ENCODE assay signal across 22 cellular contexts in genomic region chr7:87648316-87648715, GRCh38. TPM values are rescaled to one million over a fixed set of nuclear protein-coding genes. Genes with fewer than 3 reads are reported as not detected.
"Had no signal": no experiment of that assay in that cellular context is flagged by ENCODE, and none has a peak within 500 bp of the region (broad histone marks: within the 10 kb centered on the region; RNA-seq: fewer than 3 reads in every experiment).

No MANE protein-coding gene starts in this region.

- H3K4me3 ChIP-seq: esophagus squamous epithelium, lung, ovary, psoas muscle, sigmoid colon, stomach, thyroid gland, vagina had no signal

- FAIRE-seq: keratinocyte had no signal

- H3K9me3 ChIP-seq: esophagus squamous epithelium, ovary, psoas muscle, sigmoid colon, stomach, thyroid gland, vagina had no signal

- H3K4me1 ChIP-seq: esophagus squamous epithelium, psoas muscle, sigmoid colon, stomach, thyroid gland, vagina had no signal

- DNase-seq: effector memory CD4-positive, alpha-beta T cell; erythroblast; esophagus squamous epithelium; foreskin melanocyte; glutamatergic neuron; natural killer cell; occipital lobe; ovary; posterior cingulate gyrus; psoas muscle; right cardiac atrium; sigmoid colon; stimulated activated CD4-positive, alpha-beta T cell treated with anti-CD3 and anti-CD28 coated beads, Interleukin-2, amount 100 ng/mL, for 24 hours; stimulated activated CD4-positive, alpha-beta T cell treated with anti-CD3 and anti-CD28 coated beads, Interleukin-4, amount 100 ng/mL, for 24 hours; stimulated activated naive CD4-positive, alpha-beta T cell treated with Interleukin-2 at 50 U/mL for 16 hours; stomach; thyroid gland; trophoblast cell had no signal

- H3K27me3 ChIP-seq: esophagus squamous epithelium, ovary, sigmoid colon, stomach, thyroid gland, vagina had no signal

- H3K27ac ChIP-seq: esophagus squamous epithelium, ovary, psoas muscle, sigmoid colon, stomach, thyroid gland, vagina had no signal

- H3K36me3 ChIP-seq: esophagus squamous epithelium, ovary, sigmoid colon, stomach, thyroid gland, vagina had no signal

RNA-seq across cellular contexts. Expression of gene RUNDC3B, which starts 20.1 kb away (rescaled TPM):
- total RNA-seq: skeletal muscle tissue had no signal
